In the genomic region with DNA sequence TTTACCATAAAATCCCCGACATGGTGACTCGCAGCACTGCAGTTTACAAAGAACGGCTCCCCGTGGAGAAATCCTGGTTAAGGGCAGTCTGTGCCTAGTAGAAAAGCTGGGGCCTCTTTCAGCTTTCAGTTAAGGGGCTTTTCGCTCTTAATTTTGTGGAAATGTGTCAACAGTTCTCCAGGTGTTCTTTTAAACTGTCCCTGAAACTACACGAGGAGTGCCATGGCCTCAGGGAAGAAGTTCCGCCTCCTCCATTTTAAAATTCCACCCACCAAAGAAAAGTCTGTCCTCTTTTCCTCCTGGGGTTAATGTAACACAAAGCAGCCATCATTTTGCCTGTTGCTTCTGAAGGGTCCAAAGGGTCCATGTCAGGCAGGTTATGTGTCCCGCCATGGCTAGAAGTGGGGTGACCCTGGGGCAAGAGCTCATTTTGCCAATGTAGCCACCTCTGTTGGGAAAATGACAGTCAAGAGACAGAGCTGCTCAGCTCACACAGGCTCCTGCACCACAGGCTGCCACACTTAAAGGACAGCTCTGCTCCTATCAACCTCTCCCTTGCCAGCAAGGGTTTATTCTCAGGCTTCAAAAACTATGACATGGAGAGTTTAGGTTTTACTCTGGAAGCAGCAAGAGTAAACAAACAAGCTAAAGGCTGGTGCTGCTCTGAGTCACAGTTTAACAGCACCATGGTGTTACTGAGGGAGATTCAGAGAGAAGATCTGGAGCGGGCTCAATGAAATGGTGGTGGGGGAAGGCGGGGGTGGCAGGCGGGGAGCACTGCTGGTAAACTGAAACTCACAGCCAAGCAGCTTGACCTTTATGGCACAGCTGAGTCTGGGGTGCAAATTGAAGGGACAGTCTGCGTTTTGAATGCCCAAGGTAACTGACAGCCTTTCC, we compare ENCODE assay signal across 8 cellular contexts. TPM values are rescaled to one million over a fixed set of nuclear protein-coding genes. Genes with fewer than 3 reads are reported as not detected.
DNase-seq lines count a peak whose midpoint lies in the region; ATAC-seq lines count a peak whose summit lies in the region.

No MANE protein-coding gene starts in this region.

- H3K4me3 ChIP-seq in neuronal stem cell (ENCODE audit: low read length in 2 of 2): peak overlapping the region in 1 of 2 donors; percentile 48

- no peaks in the 10 kb centered on the region for H3K36me3 ChIP-seq in neuronal stem cell (replicated peaks in 1 of 2; ENCODE audit: control insufficient read depth in 2 of 2, insufficient read depth in 2 of 2, low read length in 2 of 2)

- peak overlapping the region; percentile 50 for H3K4me2 ChIP-seq in neuronal stem cell (ENCODE audit: insufficient read depth, low read length, poor library complexity, severe bottlenecking)

- H2BK12ac ChIP-seq in neuronal stem cell (ENCODE audit: low read length): no peak overlapping the region

- no peak overlapping the region for H3K23ac ChIP-seq in neuronal stem cell (ENCODE audit: low read depth, low read length, poor library complexity)

- no peaks in the 10 kb centered on the region for H3K9me3 ChIP-seq in neuronal stem cell (replicated peaks in 1 of 2; ENCODE audit: control insufficient read depth in 2 of 2, insufficient read depth in 1 of 2, low read depth in 1 of 2, low read length in 2 of 2)

- DNase-seq in Daoy (ENCODE audit: low read depth) (peak; percentile 76), NCI-H2081 (lab: John Stamatoyannopoulos, UW) (peak; percentile 61 to 77), dedifferentiated amniotic fluid mesenchymal stem cell (ENCODE audit: extremely low spot score) (peak; percentile 45), neuronal stem cell (ENCODE audit: low spot score) (peak; percentile 48), OCI-M1 (lab: John Stamatoyannopoulos, UW) (no peak), NCI-H446 treated with DMSO at 0.1 percent for 48 hours (lab: John Stamatoyannopoulos, UW) (no peak)

- no peak overlapping the region for H2BK120ac ChIP-seq in neuronal stem cell (ENCODE audit: low read depth, low read length)

- no peaks in the 10 kb centered on the region for H3K79me1 ChIP-seq in neuronal stem cell (ENCODE audit: low read depth, low read length)

- ATAC-seq in HG03135 (IDR thresholded peaks at IDR 0.05; ENCODE audit: unreplicated experiment): no peak
- ATAC-seq in GM18873 (IDR thresholded peaks at IDR 0.05; ENCODE audit: low FRiP score, unreplicated experiment): no peak

- WGBS in neuronal stem cell (ENCODE audit: extremely low coverage in 2 of 2, insufficient read length in 2 of 2, insufficient replicate concordance in 1 of 2), 2 donors: no CpG with 5 or more reads among the region's 12 CpGs

- H3K27ac ChIP-seq in neuronal stem cell (replicated peaks; ENCODE audit: low read length): peak overlapping the region; percentile 83

- peaks cover 22 to 36% of the 10 kb centered on the region in 2 donors for H3K4me1 ChIP-seq in neuronal stem cell (ENCODE audit: control insufficient read depth in 2 of 2, insufficient read depth in 1 of 2, low read depth in 1 of 2, low read length in 2 of 2)

- H3K27me3 ChIP-seq in neuronal stem cell (ENCODE audit: control insufficient read depth in 3 of 3, insufficient read depth in 3 of 3, low read depth in 1 of 3, low read length in 3 of 3): peaks cover 0 to 3% (median 3%) of the 10 kb centered on the region in 3 experiments

- no peak overlapping the region for H3K4ac ChIP-seq in neuronal stem cell (ENCODE audit: low read length)

- no peak overlapping the region for H4K8ac ChIP-seq in neuronal stem cell (ENCODE audit: low read depth, low read length)

- peak overlapping the region; percentile 35 for H3K9ac ChIP-seq in neuronal stem cell (ENCODE audit: low read depth, low read length, poor library complexity)

- no peak overlapping the region for H4K91ac ChIP-seq in neuronal stem cell (ENCODE audit: low read depth, low read length, poor library complexity)

- H3K14ac ChIP-seq in neuronal stem cell (ENCODE audit: low read length): no peak overlapping the region

- H2AK5ac ChIP-seq in neuronal stem cell (ENCODE audit: low read depth, low read length): no peak overlapping the region

- no peak overlapping the region for H2BK5ac ChIP-seq in neuronal stem cell (ENCODE audit: low read length)

- no peak overlapping the region for H2BK15ac ChIP-seq in neuronal stem cell (ENCODE audit: low read length)

- H3K18ac ChIP-seq in neuronal stem cell (ENCODE audit: low read length): peak overlapping the region; percentile 91

- H2AFZ ChIP-seq in neuronal stem cell (ENCODE audit: low read length): peak overlapping the region; percentile 88

RNA-seq across cellular contexts. Expression of gene WHRN, which starts 3.2 kb away (rescaled TPM):
- 1.3 and 1.6 TPM in 2 replicates for total RNA-seq in Daoy (2014; rRNA removed; shearing (Covaris generic))
- 13.8 TPM for polyA plus RNA-seq in neuronal stem cell (2013, experiment 1 of 2)
- 14.4 TPM for polyA plus RNA-seq in neuronal stem cell (2013, experiment 2 of 2)

Comparison
In these comparisons a context has a peak if more than half of its experiments do, and no peak if none do; other contexts are left out.
1. DNase-seq: peak in Daoy (single experiment), NCI-H2081 (2 of 2), dedifferentiated amniotic fluid mesenchymal stem cell (single experiment) and neuronal stem cell (single experiment); none in OCI-M1 (single experiment) and NCI-H446 treated with DMSO at 0.1 percent for 48 hours (single experiment).